In the genomic region with DNA sequence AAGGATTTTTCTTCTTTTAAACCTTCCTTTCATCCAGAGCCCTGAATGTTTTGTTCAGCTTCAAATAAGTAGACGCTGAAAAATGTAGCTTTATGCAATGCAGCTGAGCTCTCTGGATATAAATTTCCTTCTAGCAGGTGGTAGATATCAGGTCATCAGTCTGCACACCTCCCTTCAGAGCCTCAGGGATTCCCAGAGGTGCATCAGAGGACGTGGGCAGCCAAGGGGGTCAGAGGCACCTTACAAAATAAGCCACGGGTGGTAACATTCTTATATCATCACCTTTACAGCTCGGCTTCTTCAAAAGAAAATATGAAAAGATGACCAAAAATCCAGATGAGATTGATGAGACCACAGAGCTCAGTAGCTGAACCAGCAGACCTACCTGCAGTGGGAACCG, we compare ENCODE assay signal across 16 cellular contexts. TPM values are rescaled to one million over a fixed set of nuclear protein-coding genes. Genes with fewer than 3 reads are reported as not detected.
DNase-seq lines count a peak whose midpoint lies in the region; ATAC-seq and TF ChIP-seq lines count a peak whose summit lies in the region.
"Had no signal": no experiment of that assay in that cellular context is flagged by ENCODE, and none has a peak within 500 bp of the region (broad histone marks: within the 10 kb centered on the region; RNA-seq: fewer than 3 reads in every experiment).

No MANE protein-coding gene starts in this region.

- H3K4me1 ChIP-seq in BLaER1 treated with 17β-estradiol and CSF1 and Interleukin-3, amounts not matched to agents 10 nM and 100 nM: peaks cover 5 to 18% (median 12%) of the 10 kb centered on the region in 10 experiments; a peak in 15 of 20 replicates
- H3K4me1 ChIP-seq in PC-9 (replicated peaks; ENCODE audit: insufficient read depth): peaks cover 11% of the 10 kb centered on the region; the same call in 1 of the 2 replicates

- H2AFZ ChIP-seq in PC-9: no peak overlapping the region

- H3K27me3 ChIP-seq in BLaER1 treated with 17β-estradiol and CSF1 and Interleukin-3, amounts not matched to agents 10 nM and 100 nM: no peaks in the 10 kb centered on the region
- no peaks in the 10 kb centered on the region for H3K27me3 ChIP-seq in PC-9 (ENCODE audit: insufficient read depth, low read depth)
- H3K27me3 ChIP-seq: BLaER1 had no signal

- no peaks in the 10 kb centered on the region for H3K9me3 ChIP-seq in BLaER1 treated with 17β-estradiol and CSF1 and Interleukin-3, amounts not matched to agents 10 nM and 100 nM (replicated peaks in 1 of 11)
- H3K9me3 ChIP-seq in PC-9 (ENCODE audit: insufficient read depth, low read depth): no peaks in the 10 kb centered on the region
- H3K9me3 ChIP-seq: BLaER1 had no signal

- peaks cover 20% of the 10 kb centered on the region for H3K36me3 Mint-ChIP-seq in T-helper 1 cell treated with Interleukin-12 subunit alpha and Interleukin-12 subunit beta and Interleukin-4 antibody, amounts not matched to agents 30 μg/mL and 1 μg/mL, for 36 hours (ENCODE audit: low read depth)
- no peaks in the 10 kb centered on the region for H3K36me3 Mint-ChIP-seq in mesothelial cell of epicardium

- ATAC-seq in GM21529 (IDR thresholded peaks at IDR 0.05; ENCODE audit: unreplicated experiment): no peak

- H3K4me3 Mint-ChIP-seq in T-helper 1 cell treated with Interleukin-12 subunit alpha and Interleukin-12 subunit beta and Interleukin-4 antibody, amounts not matched to agents 30 μg/mL and 1 μg/mL, for 36 hours: peak overlapping the region; percentile 37
- no peak overlapping the region for H3K4me3 Mint-ChIP-seq in mesothelial cell of epicardium

- peaks cover 4% of the 10 kb centered on the region for H3K27me3 Mint-ChIP-seq in T-helper 1 cell treated with Interleukin-12 subunit alpha and Interleukin-12 subunit beta and Interleukin-4 antibody, amounts not matched to agents 30 μg/mL and 1 μg/mL, for 36 hours (ENCODE audit: low read depth)
- no peaks in the 10 kb centered on the region for H3K27me3 Mint-ChIP-seq in mesothelial cell of epicardium (ENCODE audit: low read depth)

- H3K4me2 ChIP-seq in BLaER1 treated with 17β-estradiol and CSF1 and Interleukin-3, amounts not matched to agents 10 nM and 100 nM: peak overlapping the region in 9 of 11 experiments; percentile 12 to 46 (median 24); a peak in 9 of 22 replicates
- no peak overlapping the region for H3K4me2 ChIP-seq in PC-9

- no peak overlapping the region for H3K27ac Mint-ChIP-seq in T-helper 1 cell treated with Interleukin-12 subunit alpha and Interleukin-12 subunit beta and Interleukin-4 antibody, amounts not matched to agents 30 μg/mL and 1 μg/mL, for 36 hours
- peak overlapping the region; percentile 16 for H3K27ac Mint-ChIP-seq in mesothelial cell of epicardium

- intact Hi-C loops in PC-9 (cut with micrococcal nuclease; ENCODE audit: unreplicated experiment): no loop called here

- H3F3A ChIP-seq in PC-9 (ENCODE audit: insufficient read depth, low read depth): peaks cover 23% of the 10 kb centered on the region; the same call in 1 of the 2 replicates

- POLR2A ChIA-PET in PC-9 (lab: Charles Lee; ENCODE audit: unreplicated experiment): no interaction called here

- no peak overlapping the region for H3K27ac ChIP-seq in BLaER1 treated with 17β-estradiol and CSF1 and Interleukin-3, amounts not matched to agents 10 nM and 100 nM
- H3K27ac ChIP-seq in PC-9: 0 out of 2 replicates have a peak overlapping the region, but pooled peaks have one; percentile 23
- H3K27ac ChIP-seq: BLaER1 had no signal

- H3K9me3 Mint-ChIP-seq in T-helper 1 cell treated with Interleukin-12 subunit alpha and Interleukin-12 subunit beta and Interleukin-4 antibody, amounts not matched to agents 30 μg/mL and 1 μg/mL, for 36 hours: no peaks in the 10 kb centered on the region
- no peaks in the 10 kb centered on the region for H3K9me3 Mint-ChIP-seq in mesothelial cell of epicardium

- H3K79me2 ChIP-seq in PC-9 (ENCODE audit: low read depth): no peaks in the 10 kb centered on the region

- CTCF ChIA-PET in PC-9 (lab: Charles Lee): no interaction called here

- H3K4me1 Mint-ChIP-seq in T-helper 1 cell treated with Interleukin-12 subunit alpha and Interleukin-12 subunit beta and Interleukin-4 antibody, amounts not matched to agents 30 μg/mL and 1 μg/mL, for 36 hours (ENCODE audit: low read depth): peaks cover 31% of the 10 kb centered on the region
- H3K4me1 Mint-ChIP-seq in mesothelial cell of epicardium: peaks cover 17% of the 10 kb centered on the region

- H3K9me2 ChIP-seq in PC-9 (ENCODE audit: insufficient read depth): no peaks in the 10 kb centered on the region

- H4K20me1 ChIP-seq in BLaER1 treated with 17β-estradiol and CSF1 and Interleukin-3, amounts not matched to agents 10 nM and 100 nM: no peaks in the 10 kb centered on the region
- no peaks in the 10 kb centered on the region for H4K20me1 ChIP-seq in PC-9 (ENCODE audit: insufficient read depth)
- H4K20me1 ChIP-seq: BLaER1 had no signal

- no peak overlapping the region for H3K4me3 ChIP-seq in BLaER1 treated with 17β-estradiol and CSF1 and Interleukin-3, amounts not matched to agents 10 nM and 100 nM
- H3K4me3 ChIP-seq in PC-9: no peak overlapping the region
- H3K4me3 ChIP-seq: BLaER1 had no signal

- TF ChIP-seq CTCF in PC-9 (conservative IDR thresholded peaks at IDR 0.05) (no peak), mesothelial cell of epicardium (IDR thresholded peaks at IDR 0.05; ENCODE audit: unreplicated experiment) (no peak)

- DNase-seq in T-helper 1 cell: no peak
- no peak for DNase-seq in PC-9
- DNase-seq in mesothelial cell of epicardium (ENCODE audit: low spot score in 2 of 2, unreplicated experiment in 2 of 2): no peak
- no peak for DNase-seq in HUDEP-2 (lab: John Stamatoyannopoulos, UW; ENCODE audit: unreplicated experiment in 76 of 76)
- DNase-seq in anterior cingulate cortex (lab: John Stamatoyannopoulos, UW): no peak
- DNase-seq: 8988T, EL, NCI-H1105 treated with DMSO at 0.1 percent for 48 hours, NCI-H1930, NCI-H2171 treated with DMSO at 0.1 percent for 48 hours, NCI-H510A, NCI-H82 had no signal

- no peak overlapping the region for H3K9ac ChIP-seq in BLaER1 treated with 17β-estradiol and CSF1 and Interleukin-3, amounts not matched to agents 10 nM and 100 nM
- H3K9ac ChIP-seq: BLaER1 had no signal

- BruUV-seq in PC-9 (replicated peaks; lab: Mats Ljungman, UMichigan): no TSS peak

- H3K36me3 ChIP-seq in BLaER1 treated with 17β-estradiol and CSF1 and Interleukin-3, amounts not matched to agents 10 nM and 100 nM: peaks cover 0 to 8% (median 0%) of the 10 kb centered on the region in 11 experiments; a peak in 1 of 22 replicates
- peaks cover 35% of the 10 kb centered on the region for H3K36me3 ChIP-seq in PC-9 (ENCODE audit: low read depth)
- H3K36me3 ChIP-seq: BLaER1 had no signal

RNA-seq across cellular contexts. Expression of gene MOCS2, which starts 19.3 kb away (rescaled TPM):
- total RNA-seq in PC-9 (2021): 23.6 and 24.4 TPM in 2 replicates
- 20.5 to 21.5 TPM (median 21.1 TPM) in 3 replicates for total RNA-seq in mesothelial cell of epicardium
